In the genomic region with DNA sequence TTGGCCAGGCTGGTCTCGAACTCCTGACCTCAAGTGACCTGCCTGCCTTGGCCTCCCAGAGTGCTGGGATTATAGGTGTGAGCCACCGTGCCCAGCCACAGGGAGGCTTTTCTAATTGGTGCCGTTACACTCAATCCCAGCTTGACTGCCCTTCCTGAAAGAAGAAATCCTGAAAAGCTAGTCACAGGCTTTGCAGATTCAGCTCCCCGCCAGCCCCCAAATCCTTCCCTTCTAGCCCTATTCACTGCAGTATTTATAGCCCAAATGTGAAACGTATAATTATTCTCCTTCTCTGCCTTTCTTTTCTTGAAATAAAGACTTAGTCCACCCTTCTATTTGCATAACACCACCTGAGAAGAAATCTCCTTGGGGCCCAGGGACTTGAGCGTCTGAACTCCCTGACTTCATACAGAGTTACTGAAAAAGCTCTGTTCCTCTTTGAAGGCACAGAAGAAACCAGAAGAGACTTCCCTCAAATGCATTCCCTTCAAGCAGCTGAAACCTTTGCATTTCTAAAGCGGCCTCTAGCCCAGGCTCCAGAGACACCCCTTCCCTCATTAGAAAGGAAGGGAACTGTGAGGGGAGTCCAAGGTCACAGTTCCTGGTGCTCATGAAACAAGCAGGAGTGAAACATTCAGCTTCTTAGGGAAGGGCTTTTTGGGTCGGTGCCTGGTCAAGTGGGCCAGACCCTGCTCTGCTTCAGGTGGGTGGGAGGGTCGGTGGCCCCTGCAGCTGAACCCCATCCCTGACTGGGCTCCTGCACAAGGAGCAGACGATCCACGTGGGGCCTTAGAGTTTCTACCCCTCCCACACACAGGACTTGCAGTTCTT, we compare ENCODE assay signal across 15 cellular contexts. TPM values are rescaled to one million over a fixed set of nuclear protein-coding genes. Genes with fewer than 3 reads are reported as not detected.
DNase-seq lines count a peak whose midpoint lies in the region; ATAC-seq and TF ChIP-seq lines count a peak whose summit lies in the region.
"Had no signal": no experiment of that assay in that cellular context is flagged by ENCODE, and none has a peak within 500 bp of the region (broad histone marks: within the 10 kb centered on the region; RNA-seq: fewer than 3 reads in every experiment).

No MANE protein-coding gene starts in this region.

- CTCF ChIA-PET in activated B cell treated with CpG ODN at 0.5 μM for 24 hours (lab: Charles Lee): interaction anchor here (0.7 to 1.8 kb wide), 4 partner anchors 8 to 137 kb away, joined by 3 to 12 read pairs (median 3); no protein-coding TSS in a partner anchor

- peak overlapping the region; percentile 66 for H3K27ac Mint-ChIP-seq in activated B cell treated with CpG ODN at 0.5 μM for 24 hours
- H3K27ac Mint-ChIP-seq: activated naive CD4-positive, alpha-beta T cell treated with anti-CD3 and anti-CD28 coated beads, Interleukin-2, amount 50 U/mL, for 72 hours; stimulated activated naive CD8-positive, alpha-beta T cell treated with anti-CD3 and anti-CD28 coated beads, Interleukin-15, amount 100 ng/mL, for 72 hours had no signal

- TF ChIP-seq CTCF in activated B cell treated with CpG ODN at 0.5 μM for 24 hours (IDR thresholded peaks at IDR 0.05): no peak
- TF ChIP-seq CTCF in esophagus squamous epithelium (IDR thresholded peaks at IDR 0.05): no peak

- H3K27me3 Mint-ChIP-seq in activated B cell treated with CpG ODN at 0.5 μM for 24 hours: no peaks in the 10 kb centered on the region

- peak; percentile 71 for ATAC-seq in GM19452 (IDR thresholded peaks at IDR 0.05; ENCODE audit: unreplicated experiment)
- ATAC-seq in HG03064 (IDR thresholded peaks at IDR 0.05; ENCODE audit: low read depth, unreplicated experiment): peak; percentile 84
- peak; percentile 77 for ATAC-seq in activated B cell treated with CpG ODN at 0.5 μM for 24 hours (ENCODE audit: low read depth)
- no peak for ATAC-seq in HG02938 (IDR thresholded peaks at IDR 0.05; ENCODE audit: unreplicated experiment)
- ATAC-seq: activated naive CD4-positive, alpha-beta T cell treated with anti-CD3 and anti-CD28 coated beads, Interleukin-2, amount 50 U/mL, for 72 hours; left colon; stimulated activated naive CD8-positive, alpha-beta T cell treated with anti-CD3 and anti-CD28 coated beads, Interleukin-15, amount 100 ng/mL, for 72 hours had no signal

- 46 to 53% methylated on average over 6 to 11 of the region's 11 CpGs for WGBS in esophagus squamous epithelium, 2 donors

- no peak overlapping the region for H3K27ac ChIP-seq in esophagus squamous epithelium
- H3K27ac ChIP-seq: colonic mucosa, ovary, SJSA1 had no signal

- TF ChIP-seq POLR2A in esophagus squamous epithelium (IDR thresholded peaks at IDR 0.05): no peak

- H3K9me3 Mint-ChIP-seq in activated B cell treated with CpG ODN at 0.5 μM for 24 hours: no peaks in the 10 kb centered on the region
- H3K9me3 Mint-ChIP-seq: activated naive CD4-positive, alpha-beta T cell treated with anti-CD3 and anti-CD28 coated beads, Interleukin-2, amount 50 U/mL, for 72 hours; stimulated activated naive CD8-positive, alpha-beta T cell treated with anti-CD3 and anti-CD28 coated beads, Interleukin-15, amount 100 ng/mL, for 72 hours had no signal

- H3K36me3 Mint-ChIP-seq in activated B cell treated with CpG ODN at 0.5 μM for 24 hours (ENCODE audit: low read depth): peaks cover 6% of the 10 kb centered on the region
- H3K36me3 Mint-ChIP-seq: activated naive CD4-positive, alpha-beta T cell treated with anti-CD3 and anti-CD28 coated beads, Interleukin-2, amount 50 U/mL, for 72 hours had no signal

- peak overlapping the region; percentile 32 for H3K4me3 Mint-ChIP-seq in activated B cell treated with CpG ODN at 0.5 μM for 24 hours
- H3K4me3 Mint-ChIP-seq: stimulated activated naive CD8-positive, alpha-beta T cell treated with anti-CD3 and anti-CD28 coated beads, Interleukin-15, amount 100 ng/mL, for 72 hours had no signal

- no peaks in the 10 kb centered on the region for H3K27me3 ChIP-seq in esophagus squamous epithelium
- H3K27me3 ChIP-seq: colonic mucosa, ovary, SJSA1 had no signal

- peaks cover 0 to 11% (median 0%) of the 10 kb centered on the region in 3 donors for H3K4me1 ChIP-seq in esophagus squamous epithelium
- H3K4me1 ChIP-seq: colonic mucosa had no signal

- intact Hi-C loops in activated B cell treated with CpG ODN at 0.5 μM for 24 hours (cut with micrococcal nuclease) (no loop called here), esophagus squamous epithelium (cut with DNase I) (no loop called here)

- DNase-seq in CD1c-positive myeloid dendritic cell (ENCODE audit: extremely low spot score): peak; percentile 39
- DNase-seq in activated B cell treated with CpG ODN at 0.5 μM for 24 hours: no peak
- no peak for DNase-seq in activated gamma-delta T cell treated with Interleukin-2 at 50 U/mL for 16 hours
- no peak for DNase-seq in T-helper 1 cell
- no peak for DNase-seq in esophagus squamous epithelium (lab: John Stamatoyannopoulos, UW)
- DNase-seq: colonic mucosa; left colon; NCI-H446; ovary; stimulated activated naive CD8-positive, alpha-beta T cell treated with anti-CD3 and anti-CD28 coated beads, Interleukin-15, amount 100 ng/mL, for 72 hours had no signal

- POLR2A ChIA-PET in activated B cell treated with CpG ODN at 0.5 μM for 24 hours (lab: Charles Lee): interaction anchor here (0.7 to 1.7 kb wide), 10 partner anchors 9 to 63 kb away, joined by 3 to 15 read pairs (median 4); a partner anchor contains a TSS

- H3K4me1 Mint-ChIP-seq in activated B cell treated with CpG ODN at 0.5 μM for 24 hours: peaks cover 19% of the 10 kb centered on the region
- H3K4me1 Mint-ChIP-seq: stimulated activated naive CD8-positive, alpha-beta T cell treated with anti-CD3 and anti-CD28 coated beads, Interleukin-15, amount 100 ng/mL, for 72 hours had no signal

- no peaks in the 10 kb centered on the region for H3K9me3 ChIP-seq in esophagus squamous epithelium
- H3K9me3 ChIP-seq: colonic mucosa, ovary, SJSA1 had no signal

- no peaks in the 10 kb centered on the region for H3K36me3 ChIP-seq in esophagus squamous epithelium
- H3K36me3 ChIP-seq: colonic mucosa, ovary, SJSA1 had no signal

- H3K4me3 ChIP-seq in esophagus squamous epithelium: no peak overlapping the region
- H3K4me3 ChIP-seq: colonic mucosa, ovary, SJSA1 had no signal

RNA-seq across cellular contexts. Expression of a gene that starts 42.3 kb away (rescaled TPM):
- 160 and 171 TPM in 2 replicates for total RNA-seq in activated B cell treated with CpG ODN at 0.5 μM for 24 hours
- 10 to 100 TPM in 1 of 4 donors, 1 to 10 TPM in 3; 1.7 to 14.5 (median 6.8) TPM for total RNA-seq in esophagus squamous epithelium
- total RNA-seq: SJSA1 had no signal

RNA-seq across cellular contexts. Expression of a gene that starts 52.2 kb away (rescaled TPM):
- total RNA-seq in activated B cell treated with CpG ODN at 0.5 μM for 24 hours (21.2 and 21.8 TPM in 2 replicates), esophagus squamous epithelium (10 to 100 TPM; 20.9 to 41.8 (median 36.9) TPM)

Comparison
In these comparisons a context has a peak if more than half of its experiments do, and no peak if none do; other contexts are left out.
1. RNA of a gene that starts 42.3 kb away (total RNA-seq): 160 to 171 TPM in activated B cell treated with CpG ODN at 0.5 μM for 24 hours; 1.7 to 14.5 TPM in esophagus squamous epithelium; every median in the first group is over 10 times any median in the second.